9 cellular contexts compared by ENCODE assay signal in genomic region chr11:72072348-72072747, GRCh38. TPM values are rescaled to one million over a fixed set of nuclear protein-coding genes. Genes with fewer than 3 reads are reported as not detected.
DNase-seq lines count a peak whose midpoint lies in the region; ATAC-seq, FAIRE-seq and TF ChIP-seq lines count a peak whose summit lies in the region.
"Had no signal": no experiment of that assay in that cellular context is flagged by ENCODE, and none has a peak within 500 bp of the region (broad histone marks: within the 10 kb centered on the region; RNA-seq: fewer than 3 reads in every experiment).

No MANE protein-coding gene starts in this region.

- peaks cover 52% of the 10 kb centered on the region for H3K4me1 Mint-ChIP-seq in activated naive CD8-positive, alpha-beta T cell treated with anti-CD3 and anti-CD28 coated beads, Interleukin-2, amount 10 ng/mL, durations not matched to agents 7 days and 5 days
- H3K4me1 Mint-ChIP-seq in activated naive CD8-positive, alpha-beta T cell treated with anti-CD3 and anti-CD28 coated beads for 36 hours: peaks cover 38% of the 10 kb centered on the region
- H3K4me1 Mint-ChIP-seq in activated T-helper 17 cell treated with anti-CD3 and anti-CD28 coated beads, Interleukin-2, amount 50 U/mL, for 72 hours: peaks cover 42% of the 10 kb centered on the region

- POLR2A ChIA-PET in activated naive CD8-positive, alpha-beta T cell treated with anti-CD3 and anti-CD28 coated beads, Interleukin-2, amount 10 ng/mL, durations not matched to agents 7 days and 5 days (lab: Charles Lee): no interaction called here

- peak; percentile 76 for FAIRE-seq in keratinocyte (lab: Jason Lieb, UNC)
- no peak for FAIRE-seq in urothelium cell line (lab: Jason Lieb, UNC)
- FAIRE-seq: TTC549 had no signal

- H2AFZ ChIP-seq in keratinocyte (ENCODE audit: control insufficient read depth, low read length): no peak overlapping the region

- no peaks in the 10 kb centered on the region for H3K9me3 Mint-ChIP-seq in activated naive CD8-positive, alpha-beta T cell treated with anti-CD3 and anti-CD28 coated beads, Interleukin-2, amount 10 ng/mL, durations not matched to agents 7 days and 5 days
- H3K9me3 Mint-ChIP-seq in activated naive CD8-positive, alpha-beta T cell treated with anti-CD3 and anti-CD28 coated beads for 36 hours: no peaks in the 10 kb centered on the region
- H3K9me3 Mint-ChIP-seq in activated T-helper 17 cell treated with anti-CD3 and anti-CD28 coated beads, Interleukin-2, amount 50 U/mL, for 72 hours: no peaks in the 10 kb centered on the region

- H3K79me2 ChIP-seq in keratinocyte (ENCODE audit: control insufficient read depth, insufficient read depth, low read length): peaks cover 85% of the 10 kb centered on the region

- no peak overlapping the region for H3K9ac ChIP-seq in keratinocyte (ENCODE audit: control insufficient read depth, extremely low read depth, insufficient read depth, low read length)

- peaks cover 0 to 4% of the 10 kb centered on the region in 2 experiments for H3K36me3 ChIP-seq in keratinocyte (ENCODE audit: control insufficient read depth in 2 of 2, extremely low read depth in 1 of 2, insufficient read depth in 2 of 2, low read length in 2 of 2)

- peak overlapping the region in 1 of 3 experiments; percentile 23 for H3K4me3 ChIP-seq in keratinocyte (ENCODE audit: control insufficient read depth in 2 of 3, extremely low read depth in 1 of 3, insufficient read depth in 2 of 3, low read depth in 1 of 3, low read length in 3 of 3)

- H3K4me3 Mint-ChIP-seq in activated naive CD8-positive, alpha-beta T cell treated with anti-CD3 and anti-CD28 coated beads, Interleukin-2, amount 10 ng/mL, durations not matched to agents 7 days and 5 days: no peak overlapping the region
- H3K4me3 Mint-ChIP-seq in activated naive CD8-positive, alpha-beta T cell treated with anti-CD3 and anti-CD28 coated beads for 36 hours: no peak overlapping the region
- H3K4me3 Mint-ChIP-seq in activated T-helper 17 cell treated with anti-CD3 and anti-CD28 coated beads, Interleukin-2, amount 50 U/mL, for 72 hours: no peak overlapping the region

- H3K27me3 Mint-ChIP-seq in activated naive CD8-positive, alpha-beta T cell treated with anti-CD3 and anti-CD28 coated beads, Interleukin-2, amount 10 ng/mL, durations not matched to agents 7 days and 5 days: no peaks in the 10 kb centered on the region
- no peaks in the 10 kb centered on the region for H3K27me3 Mint-ChIP-seq in activated naive CD8-positive, alpha-beta T cell treated with anti-CD3 and anti-CD28 coated beads for 36 hours
- no peaks in the 10 kb centered on the region for H3K27me3 Mint-ChIP-seq in activated T-helper 17 cell treated with anti-CD3 and anti-CD28 coated beads, Interleukin-2, amount 50 U/mL, for 72 hours

- no peaks in the 10 kb centered on the region for H3K9me3 ChIP-seq in keratinocyte (ENCODE audit: control insufficient read depth, low read depth, low read length)

- peaks cover 38% of the 10 kb centered on the region for H3K36me3 Mint-ChIP-seq in activated naive CD8-positive, alpha-beta T cell treated with anti-CD3 and anti-CD28 coated beads, Interleukin-2, amount 10 ng/mL, durations not matched to agents 7 days and 5 days
- H3K36me3 Mint-ChIP-seq in activated naive CD8-positive, alpha-beta T cell treated with anti-CD3 and anti-CD28 coated beads for 36 hours: peaks cover 17% of the 10 kb centered on the region
- peaks cover 82% of the 10 kb centered on the region for H3K36me3 Mint-ChIP-seq in activated T-helper 17 cell treated with anti-CD3 and anti-CD28 coated beads, Interleukin-2, amount 50 U/mL, for 72 hours (ENCODE audit: low read depth)

- peaks cover 40% of the 10 kb centered on the region for H3K4me1 ChIP-seq in keratinocyte (ENCODE audit: control insufficient read depth, extremely low read depth, insufficient read depth, low read length)

- no peaks in the 10 kb centered on the region for H3K9me1 ChIP-seq in keratinocyte (ENCODE audit: control insufficient read depth, extremely low read depth, insufficient read depth, low read length)

- H3K4me2 ChIP-seq in keratinocyte (ENCODE audit: control insufficient read depth, extremely low read depth, insufficient read depth, low read depth, low read length): peak overlapping the region; percentile 61

- H3K27ac ChIP-seq in keratinocyte (ENCODE audit: control insufficient read depth, insufficient read depth, low read length): peak overlapping the region; percentile 60

- no peaks in the 10 kb centered on the region for H4K20me1 ChIP-seq in keratinocyte (ENCODE audit: control insufficient read depth, extremely low read depth, insufficient read depth, low read length)

- H3K27me3 ChIP-seq in keratinocyte (ENCODE audit: control insufficient read depth, extremely low read depth, insufficient read depth, low read length): no peaks in the 10 kb centered on the region

- DNase-seq in activated naive CD8-positive, alpha-beta T cell treated with anti-CD3 and anti-CD28 coated beads, Interleukin-2, amount 10 ng/mL, durations not matched to agents 7 days and 5 days: no peak
- DNase-seq in activated naive CD8-positive, alpha-beta T cell treated with anti-CD3 and anti-CD28 coated beads for 36 hours: no peak
- DNase-seq in keratinocyte (ENCODE audit: low read depth, low spot score) (no peak), urothelium cell line (ENCODE audit: low spot score) (peak; percentile 35)
- no peak for DNase-seq in stimulated activated CD4-positive, alpha-beta T cell treated with anti-CD3 and anti-CD28 coated beads, Interleukin-4, amount 100 ng/mL, for 4 hours

- dilution Hi-C loops in keratinocyte (cut with MboI; ENCODE audit: extremely low pct_ligation_motif_present, low sequenced_read_pairs): no loop called here

- H3K27ac Mint-ChIP-seq in activated naive CD8-positive, alpha-beta T cell treated with anti-CD3 and anti-CD28 coated beads, Interleukin-2, amount 10 ng/mL, durations not matched to agents 7 days and 5 days: peak overlapping the region; percentile 42
- H3K27ac Mint-ChIP-seq in activated naive CD8-positive, alpha-beta T cell treated with anti-CD3 and anti-CD28 coated beads for 36 hours: no peak overlapping the region
- H3K27ac Mint-ChIP-seq in activated T-helper 17 cell treated with anti-CD3 and anti-CD28 coated beads, Interleukin-2, amount 50 U/mL, for 72 hours: no peak overlapping the region

- ATAC-seq in activated naive CD8-positive, alpha-beta T cell treated with anti-CD3 and anti-CD28 coated beads, Interleukin-2, amount 10 ng/mL, durations not matched to agents 7 days and 5 days (ENCODE audit: low read depth): peak; percentile 67
- peak; percentile 9 for ATAC-seq in activated T-helper 17 cell treated with anti-CD3 and anti-CD28 coated beads, Interleukin-2, amount 50 U/mL, for 72 hours (replicated peaks)
- ATAC-seq in HG02610 (IDR thresholded peaks at IDR 0.05; ENCODE audit: unreplicated experiment) (no peak), HG02852 (IDR thresholded peaks at IDR 0.05; ENCODE audit: unreplicated experiment) (no peak)

- TF ChIP-seq CTCF in keratinocyte (optimal IDR thresholded peaks at IDR 0.05 in 1 of 3, IDR thresholded peaks at IDR 0.05 in 1 of 3, conservative IDR thresholded peaks at IDR 0.05 in 1 of 3; ENCODE audit: extremely low read depth in 1 of 3, insufficient read depth in 2 of 3, low read length in 3 of 3): no peak

RNA-seq across cellular contexts. Expression of gene NUMA1, which starts 8.0 kb away (rescaled TPM):
- total RNA-seq in activated naive CD8-positive, alpha-beta T cell treated with anti-CD3 and anti-CD28 coated beads, Interleukin-2, amount 10 ng/mL, durations not matched to agents 7 days and 5 days: 100 to 1,000 TPM; 262 to 263 TPM
- 100 to 1,000 TPM; 120 to 121 TPM for total RNA-seq in activated naive CD8-positive, alpha-beta T cell treated with anti-CD3 and anti-CD28 coated beads for 36 hours
- 100 to 1,000 TPM; 179 to 277 TPM for total RNA-seq in activated T-helper 17 cell treated with anti-CD3 and anti-CD28 coated beads, Interleukin-2, amount 50 U/mL, for 72 hours
- 38.8 to 45.7 TPM (median 40.4 TPM) in 3 replicates for polyA plus RNA-seq in keratinocyte
- polyA plus RNA-seq in keratinocyte (2011; ENCODE audit: low read depth): 26.5 TPM
- 24.7 and 32.8 TPM in 2 replicates for polyA plus RNA-seq in keratinocyte (2011; cell fraction: cytosol; rRNA removed)
- 108 and 133 TPM in 2 replicates for polyA plus RNA-seq in keratinocyte (2011; cell fraction: nucleus; rRNA removed)
- polyA plus RNA-seq in keratinocyte (2012; ENCODE audit: low replicate concordance): 44.4 and 52.9 TPM in 2 replicates
- polyA minus RNA-seq in keratinocyte: 89.8 to 255 TPM (median 101 TPM) in 3 replicates
- 46.2 TPM for polyA minus RNA-seq in keratinocyte (2011; cell fraction: cytosol; rRNA and poly(A)+ RNA removed)
- polyA minus RNA-seq in keratinocyte (2011; cell fraction: nucleus; rRNA and poly(A)+ RNA removed): 82.2 and 105 TPM in 2 replicates

RNA-seq across cellular contexts. Expression of gene LRRC51, which starts 8.3 kb away (rescaled TPM):
- total RNA-seq in activated naive CD8-positive, alpha-beta T cell treated with anti-CD3 and anti-CD28 coated beads, Interleukin-2, amount 10 ng/mL, durations not matched to agents 7 days and 5 days: 1 to 10 TPM; 4.3 to 5.1 TPM
- total RNA-seq in activated naive CD8-positive, alpha-beta T cell treated with anti-CD3 and anti-CD28 coated beads for 36 hours: 10 to 100 TPM in 1 of 2 experiments, 1 to 10 TPM in 1; 7.0 to 10.0 TPM
- total RNA-seq in activated T-helper 17 cell treated with anti-CD3 and anti-CD28 coated beads, Interleukin-2, amount 50 U/mL, for 72 hours: 1 to 10 TPM; 3.3 to 5.4 TPM
- polyA plus RNA-seq in keratinocyte: 4.2 to 6.7 TPM (median 5.2 TPM) in 3 replicates
- 3.5 TPM for polyA plus RNA-seq in keratinocyte (2011; ENCODE audit: low read depth)
- 3.3 and 4.0 TPM in 2 replicates for polyA plus RNA-seq in keratinocyte (2011; cell fraction: cytosol; rRNA removed)
- polyA plus RNA-seq in keratinocyte (2011; cell fraction: nucleus; rRNA removed): 2.7 and 4.0 TPM in 2 replicates
- polyA plus RNA-seq in keratinocyte (2012; ENCODE audit: low replicate concordance): 2.3 and 6.0 TPM in 2 replicates
- polyA minus RNA-seq in keratinocyte: 0.66 to 10.5 TPM (median 3.7 TPM) in 3 replicates
- polyA minus RNA-seq in keratinocyte (2011; cell fraction: cytosol; rRNA and poly(A)+ RNA removed): 3.1 TPM
- polyA minus RNA-seq in keratinocyte (2011; cell fraction: nucleus; rRNA and poly(A)+ RNA removed): 0.74 and 1.6 TPM in 2 replicates

RNA-seq across cellular contexts. Expression of gene LAMTOR1, which starts 30.7 kb away (rescaled TPM):
- 10 to 100 TPM; 65.6 to 70.5 TPM for total RNA-seq in activated naive CD8-positive, alpha-beta T cell treated with anti-CD3 and anti-CD28 coated beads, Interleukin-2, amount 10 ng/mL, durations not matched to agents 7 days and 5 days
- 10 to 100 TPM; 65.5 to 66.2 TPM for total RNA-seq in activated naive CD8-positive, alpha-beta T cell treated with anti-CD3 and anti-CD28 coated beads for 36 hours
- total RNA-seq in activated T-helper 17 cell treated with anti-CD3 and anti-CD28 coated beads, Interleukin-2, amount 50 U/mL, for 72 hours: 10 to 100 TPM; 53.4 to 69.1 TPM
- polyA plus RNA-seq in keratinocyte: 88.5 to 151 TPM (median 131 TPM) in 3 replicates
- polyA plus RNA-seq in keratinocyte (2011; ENCODE audit: low read depth): 8.6 TPM
- 134 and 162 TPM in 2 replicates for polyA plus RNA-seq in keratinocyte (2011; cell fraction: cytosol; rRNA removed)
- 63.4 and 68.9 TPM in 2 replicates for polyA plus RNA-seq in keratinocyte (2011; cell fraction: nucleus; rRNA removed)
- polyA plus RNA-seq in keratinocyte (2012; ENCODE audit: low replicate concordance): 82.4 and 135 TPM in 2 replicates
- 210 to 319 TPM (median 261 TPM) in 3 replicates for polyA minus RNA-seq in keratinocyte
- polyA minus RNA-seq in keratinocyte (2011; cell fraction: cytosol; rRNA and poly(A)+ RNA removed): 159 TPM
- 28.0 and 29.3 TPM in 2 replicates for polyA minus RNA-seq in keratinocyte (2011; cell fraction: nucleus; rRNA and poly(A)+ RNA removed)

RNA-seq across cellular contexts. Expression of gene TOMT, which starts 33.4 kb away (rescaled TPM):
- not detected for total RNA-seq in activated naive CD8-positive, alpha-beta T cell treated with anti-CD3 and anti-CD28 coated beads, Interleukin-2, amount 10 ng/mL, durations not matched to agents 7 days and 5 days
- not detected for total RNA-seq in activated naive CD8-positive, alpha-beta T cell treated with anti-CD3 and anti-CD28 coated beads for 36 hours
- under 1 TPM in 1 of 2 donors, not detected in 1; 0.26 TPM for total RNA-seq in activated T-helper 17 cell treated with anti-CD3 and anti-CD28 coated beads, Interleukin-2, amount 50 U/mL, for 72 hours
- polyA plus RNA-seq in keratinocyte: not detected in 3 replicates
- not detected for polyA plus RNA-seq in keratinocyte (2011; ENCODE audit: low read depth)
- polyA plus RNA-seq in keratinocyte (2011; cell fraction: cytosol; rRNA removed): not detected in 2 replicates
- not detected in 2 replicates for polyA plus RNA-seq in keratinocyte (2011; cell fraction: nucleus; rRNA removed)
- polyA plus RNA-seq in keratinocyte (2012; ENCODE audit: low replicate concordance): not detected in 2 replicates
- polyA minus RNA-seq in keratinocyte: not detected in 3 replicates
- polyA minus RNA-seq in keratinocyte (2011; cell fraction: cytosol; rRNA and poly(A)+ RNA removed): not detected
- not detected in 2 replicates for polyA minus RNA-seq in keratinocyte (2011; cell fraction: nucleus; rRNA and poly(A)+ RNA removed)

RNA-seq across cellular contexts. Expression of gene ANAPC15, which starts 40.1 kb away (rescaled TPM):
- 10 to 100 TPM; 49.0 to 52.5 TPM for total RNA-seq in activated naive CD8-positive, alpha-beta T cell treated with anti-CD3 and anti-CD28 coated beads, Interleukin-2, amount 10 ng/mL, durations not matched to agents 7 days and 5 days
- 10 to 100 TPM; 70.4 to 71.8 TPM for total RNA-seq in activated naive CD8-positive, alpha-beta T cell treated with anti-CD3 and anti-CD28 coated beads for 36 hours
- total RNA-seq in activated T-helper 17 cell treated with anti-CD3 and anti-CD28 coated beads, Interleukin-2, amount 50 U/mL, for 72 hours: 10 to 100 TPM; 35.5 to 65.6 TPM
- 42.1 to 90.8 TPM (median 70.9 TPM) in 3 replicates for polyA plus RNA-seq in keratinocyte
- 32.4 TPM for polyA plus RNA-seq in keratinocyte (2011; ENCODE audit: low read depth)
- polyA plus RNA-seq in keratinocyte (2011; cell fraction: cytosol; rRNA removed): 67.7 and 99.0 TPM in 2 replicates
- polyA plus RNA-seq in keratinocyte (2011; cell fraction: nucleus; rRNA removed): 24.9 and 32.3 TPM in 2 replicates
- 30.4 and 94.9 TPM in 2 replicates for polyA plus RNA-seq in keratinocyte (2012; ENCODE audit: low replicate concordance)
- 33.1 to 60.4 TPM (median 34.0 TPM) in 3 replicates for polyA minus RNA-seq in keratinocyte
- 16.9 TPM for polyA minus RNA-seq in keratinocyte (2011; cell fraction: cytosol; rRNA and poly(A)+ RNA removed)
- polyA minus RNA-seq in keratinocyte (2011; cell fraction: nucleus; rRNA and poly(A)+ RNA removed): 3.2 and 6.1 TPM in 2 replicates

Comparison
In these comparisons a context has a peak if more than half of its experiments do, and no peak if none do; other contexts are left out.
1. ATAC-seq: peak in activated naive CD8-positive, alpha-beta T cell treated with anti-CD3 and anti-CD28 coated beads, Interleukin-2, amount 10 ng/mL, durations not matched to agents 7 days and 5 days (single experiment) and activated T-helper 17 cell treated with anti-CD3 and anti-CD28 coated beads, Interleukin-2, amount 50 U/mL, for 72 hours (single experiment); none in HG02610 (single experiment) and HG02852 (single experiment).